Comparison of ENCODE assay signal across 5 cellular contexts in the genomic region with DNA sequence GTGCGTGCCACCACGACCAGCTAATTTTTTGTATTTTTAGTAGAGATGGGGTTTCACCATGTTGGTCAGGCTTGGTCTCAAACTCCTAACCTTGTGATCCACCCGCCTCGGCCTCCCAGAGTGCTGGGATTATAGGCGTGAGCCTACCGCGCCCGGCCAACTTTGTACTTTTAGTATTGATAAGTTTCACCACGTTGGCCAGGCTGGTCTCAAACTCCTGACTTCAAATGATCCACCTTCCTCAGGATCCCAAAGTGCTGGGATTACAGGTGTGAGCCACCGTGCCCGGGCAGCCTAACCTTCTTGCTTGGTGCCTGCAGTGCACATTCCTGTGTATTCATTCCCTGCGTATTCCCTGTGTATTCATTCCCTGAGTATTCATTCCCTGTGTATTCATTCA. TPM values are rescaled to one million over a fixed set of nuclear protein-coding genes. Genes with fewer than 3 reads are reported as not detected.
"Had no signal": no experiment of that assay in that cellular context is flagged by ENCODE, and none has a peak within 500 bp of the region (broad histone marks: within the 10 kb centered on the region; RNA-seq: fewer than 3 reads in every experiment).

No MANE protein-coding gene starts in this region.

RNA-seq across cellular contexts. Expression of a gene that starts 49.0 kb away (rescaled TPM):
- total RNA-seq: naive thymus-derived CD8-positive, alpha-beta T cell; neural crest cell; progenitor cell of endocrine pancreas; renal cortical epithelial cell; temporal lobe had no signal
